1 cellular context compared by ENCODE assay signal in genomic region chr3:196611761-196612483, GRCh38.
TF ChIP-seq lines count a peak whose summit lies in the region.

No MANE protein-coding gene starts in this region.

TF ChIP-seq in K562, 482 proteins besides CTCF, POLR2A, EP300 and RAD21 (continued from another document and continues in another):
- no peak for TF ChIP-seq STAT6 (CRISPR knock-in tag; IDR thresholded peaks at IDR 0.05)
- TF ChIP-seq PKNOX1 (IDR thresholded peaks at IDR 0.05): no peak
- TF ChIP-seq ZBTB43 (CRISPR knock-in tag; IDR thresholded peaks at IDR 0.05): no peak
- TF ChIP-seq GMEB1 (CRISPR knock-in tag; IDR thresholded peaks at IDR 0.05): no peak
- no peak for TF ChIP-seq SP2 (IDR thresholded peaks at IDR 0.05; ENCODE audit: extremely low read depth, low read depth, low read length, poor library complexity, severe bottlenecking)
- 0 out of 2 replicates have a peak, but pooled peaks have one; percentile 22 for TF ChIP-seq SPI1 (IDR thresholded peaks at IDR 0.05; ENCODE audit: borderline replicate concordance, low read depth, low read length)
- no peak for TF ChIP-seq MGA (IDR thresholded peaks at IDR 0.05)
- TF ChIP-seq PHF20 (IDR thresholded peaks at IDR 0.05; ENCODE audit: partially characterized antibody): no peak
- peak; percentile 70 for TF ChIP-seq L3MBTL2 (IDR thresholded peaks at IDR 0.05)
- no peak for TF ChIP-seq ZNF518B (CRISPR knock-in tag; IDR thresholded peaks at IDR 0.05)
- no peak for TF ChIP-seq SMC3 (conservative IDR thresholded peaks at IDR 0.05; ENCODE audit: insufficient read depth, low read depth, low read length)
- TF ChIP-seq CEBPZ (IDR thresholded peaks at IDR 0.05; ENCODE audit: borderline replicate concordance, low read depth, low read length): no peak
- no peak for TF ChIP-seq XRCC4 (IDR thresholded peaks at IDR 0.05; ENCODE audit: extremely low read depth, insufficient read depth, insufficient read length)
- TF ChIP-seq RCOR1 (IDR thresholded peaks at IDR 0.05; ENCODE audit: borderline replicate concordance in 1 of 2, low read depth in 2 of 2, low read length in 2 of 2): peak in 1 of 2 experiments; percentile 97; a peak in 2 of 4 replicates
- TF ChIP-seq HMBOX1 (IDR thresholded peaks at IDR 0.05): peak; percentile 41
- no peak for TF ChIP-seq ZKSCAN1 (IDR thresholded peaks at IDR 0.05; ENCODE audit: low read depth, low read length)
- no peak for TF ChIP-seq SREBF1 (IDR thresholded peaks at IDR 0.05; ENCODE audit: borderline replicate concordance, low read depth, low read length)
- no peak for TF ChIP-seq ZBTB8A (IDR thresholded peaks at IDR 0.05; ENCODE audit: partially characterized antibody)
